24 cellular contexts compared by ENCODE assay signal in genomic region chr14:22379727-22380126, GRCh38.
A peak's percentile ranks its signal among the peaks of the same experiment; 100 is the strongest.
DNase-seq lines count a peak whose midpoint lies in the region; TF ChIP-seq lines count a peak whose summit lies in the region.
"Had no signal": no experiment of that assay in that cellular context is flagged by ENCODE, and none has a peak within 500 bp of the region (broad histone marks: within the 10 kb centered on the region; RNA-seq: fewer than 3 reads in every experiment).

No MANE protein-coding gene starts in this region.

- H3K4me1 ChIP-seq in mesenchymal stem cell (ENCODE audit: control insufficient read depth, insufficient read depth, low read depth, low read length) (peaks cover 6% of the 10 kb centered on the region), testis (no peaks in the 10 kb centered on the region)
- H3K4me1 ChIP-seq: pancreas, right lobe of liver had no signal

- no peaks in the 10 kb centered on the region for H3K36me3 ChIP-seq in mesenchymal stem cell (ENCODE audit: control insufficient read depth in 1 of 2, insufficient read depth in 2 of 2, low read depth in 1 of 2, low read length in 2 of 2)
- H3K36me3 ChIP-seq in testis (ENCODE audit: low read depth, missing control alignments) = no peaks in the 10 kb centered on the region
- H3K36me3 ChIP-seq: pancreas, right lobe of liver had no signal

- no peak overlapping the region for H4K91ac ChIP-seq in mesenchymal stem cell (ENCODE audit: low read length)

- H2BK12ac ChIP-seq in mesenchymal stem cell (ENCODE audit: low read length in 2 of 2) = no peak overlapping the region

- no peak overlapping the region for H3K4me2 ChIP-seq in mesenchymal stem cell (ENCODE audit: low read length, poor library complexity, severe bottlenecking)
- H3K4me2 ChIP-seq: PC-9 had no signal

- TF ChIP-seq POLR2A in testis (IDR thresholded peaks at IDR 0.05) = no peak

- peaks cover 0 to 60% of the 10 kb centered on the region in 2 experiments for H3K27me3 ChIP-seq in mesenchymal stem cell (ENCODE audit: control insufficient read depth in 1 of 2, insufficient read depth in 1 of 2, low read length in 2 of 2)
- H3K27me3 ChIP-seq in testis = no peaks in the 10 kb centered on the region

- H3K9ac ChIP-seq in mesenchymal stem cell (ENCODE audit: low read length) = peak overlapping the region; percentile 58

- no peak overlapping the region for H2AK5ac ChIP-seq in mesenchymal stem cell (ENCODE audit: low read length, severe bottlenecking)

- no peaks in the 10 kb centered on the region for H3K36me3 Mint-ChIP-seq in activated T-helper 2 cell treated with anti-CD3 and anti-CD28 coated beads, Interferon-gamma antibody, Interleukin-2, Interleukin-4, amounts not matched to agents 10 μg/mL and 5 μg/mL and 100 μg/mL, durations not matched to agents 14 hours and 24 hours and 36 hours (ENCODE audit: low read depth)
- H3K36me3 Mint-ChIP-seq: activated naive CD4-positive, alpha-beta T cell treated with anti-CD3 and anti-CD28 coated beads, Interleukin-2, amount 50 U/mL, for 24 hours; CD8-positive, alpha-beta memory T cell; mesothelial cell of epicardium; natural killer cell; T-cell had no signal

- no peak overlapping the region for H3K4me3 Mint-ChIP-seq in activated T-helper 2 cell treated with anti-CD3 and anti-CD28 coated beads, Interferon-gamma antibody, Interleukin-2, Interleukin-4, amounts not matched to agents 10 μg/mL and 5 μg/mL and 100 μg/mL, durations not matched to agents 14 hours and 24 hours and 36 hours (ENCODE audit: low read depth)
- H3K4me3 Mint-ChIP-seq: activated naive CD4-positive, alpha-beta T cell treated with anti-CD3 and anti-CD28 coated beads, Interleukin-2, amount 50 U/mL, for 24 hours; activated T-helper 1 cell treated with anti-CD3 and anti-CD28 coated beads, Interleukin-12 subunit alpha, Interleukin-12 subunit beta, Interleukin-2, Interleukin-4 antibody, amounts not matched to agents 30 ng/mL and 10 ng/mL and 1 ng/mL, durations not matched to agents 14 hours and 24 hours and 36 hours; CD8-positive, alpha-beta memory T cell; mesothelial cell of epicardium; natural killer cell; T-cell had no signal

- no peak overlapping the region for H2BK120ac ChIP-seq in mesenchymal stem cell (ENCODE audit: low read depth, low read length)

- no peak overlapping the region for H3K14ac ChIP-seq in mesenchymal stem cell (ENCODE audit: low read length in 2 of 2)

- no peaks in the 10 kb centered on the region for H3K79me1 ChIP-seq in mesenchymal stem cell (replicated peaks; ENCODE audit: low read length, poor library complexity, severe bottlenecking)

- DNase-seq in NCI-H226 (peak; percentile 33), choroid plexus epithelial cell (ENCODE audit: low read depth) (peak; percentile 32), mesenchymal stem cell (no peak), testis (no peak), NCI-H128 (lab: John Stamatoyannopoulos, UW; ENCODE audit: unreplicated experiment) (no peak)
- DNase-seq in activated T-helper 2 cell treated with anti-CD3 and anti-CD28 coated beads, Interferon-gamma antibody, Interleukin-2, Interleukin-4, amounts not matched to agents 10 μg/mL and 5 μg/mL and 100 μg/mL, durations not matched to agents 14 hours and 24 hours and 36 hours (ENCODE audit: low spot score) = no peak
- no peak for DNase-seq in stimulated activated CD4-positive, alpha-beta T cell treated with anti-CD3 and anti-CD28 coated beads, Interleukin-15, amount 100 ng/mL, for 24 hours
- DNase-seq: activated CD4-positive, alpha-beta T cell treated with anti-CD3 and anti-CD28 coated beads for 4 hours; AML-193; CD8-positive, alpha-beta memory T cell; DMS53; left colon; natural killer cell; NCI-H1092 treated with DMSO at 0.1 percent for 48 hours; NCI-H2029; NCI-H345; NCI-H82; pancreas; PC-9; right lobe of liver; T-cell had no signal

- H3K27ac Mint-ChIP-seq in activated T-helper 2 cell treated with anti-CD3 and anti-CD28 coated beads, Interferon-gamma antibody, Interleukin-2, Interleukin-4, amounts not matched to agents 10 μg/mL and 5 μg/mL and 100 μg/mL, durations not matched to agents 14 hours and 24 hours and 36 hours = no peak overlapping the region
- H3K27ac Mint-ChIP-seq: activated naive CD4-positive, alpha-beta T cell treated with anti-CD3 and anti-CD28 coated beads, Interleukin-2, amount 50 U/mL, for 24 hours; activated T-helper 1 cell treated with anti-CD3 and anti-CD28 coated beads, Interleukin-12 subunit alpha, Interleukin-12 subunit beta, Interleukin-2, Interleukin-4 antibody, amounts not matched to agents 30 ng/mL and 10 ng/mL and 1 ng/mL, durations not matched to agents 14 hours and 24 hours and 36 hours; CD8-positive, alpha-beta memory T cell; mesothelial cell of epicardium; natural killer cell; T-cell had no signal

- no peaks in the 10 kb centered on the region for H3K27me3 Mint-ChIP-seq in activated T-helper 2 cell treated with anti-CD3 and anti-CD28 coated beads, Interferon-gamma antibody, Interleukin-2, Interleukin-4, amounts not matched to agents 10 μg/mL and 5 μg/mL and 100 μg/mL, durations not matched to agents 14 hours and 24 hours and 36 hours (ENCODE audit: low read depth)
- H3K27me3 Mint-ChIP-seq: activated naive CD4-positive, alpha-beta T cell treated with anti-CD3 and anti-CD28 coated beads, Interleukin-2, amount 50 U/mL, for 24 hours; CD8-positive, alpha-beta memory T cell; T-cell had no signal

- no peak overlapping the region for H3K27ac ChIP-seq in mesenchymal stem cell (ENCODE audit: low read length, poor library complexity, severe bottlenecking)
- H3K27ac ChIP-seq in testis = no peak overlapping the region
- H3K27ac ChIP-seq: pancreas, PC-9, right lobe of liver had no signal

- H2BK5ac ChIP-seq in mesenchymal stem cell (ENCODE audit: low read depth, low read length, poor library complexity, severe bottlenecking) = no peak overlapping the region

- H3K4ac ChIP-seq in mesenchymal stem cell (ENCODE audit: low read depth in 1 of 2, low read length in 2 of 2) = no peak overlapping the region

- H3K9me3 ChIP-seq in mesenchymal stem cell (ENCODE audit: control insufficient read depth, low read length) (no peaks in the 10 kb centered on the region), testis (no peaks in the 10 kb centered on the region)
- H3K9me3 ChIP-seq: pancreas, right lobe of liver had no signal

- no peaks in the 10 kb centered on the region for H3K4me1 Mint-ChIP-seq in activated T-helper 2 cell treated with anti-CD3 and anti-CD28 coated beads, Interferon-gamma antibody, Interleukin-2, Interleukin-4, amounts not matched to agents 10 μg/mL and 5 μg/mL and 100 μg/mL, durations not matched to agents 14 hours and 24 hours and 36 hours (ENCODE audit: low read depth)
- H3K4me1 Mint-ChIP-seq: activated naive CD4-positive, alpha-beta T cell treated with anti-CD3 and anti-CD28 coated beads, Interleukin-2, amount 50 U/mL, for 24 hours; CD8-positive, alpha-beta memory T cell; natural killer cell had no signal

- no peak overlapping the region for H2BK15ac ChIP-seq in mesenchymal stem cell (ENCODE audit: low read depth, poor library complexity, severe bottlenecking)

- no peak overlapping the region for H4K8ac ChIP-seq in mesenchymal stem cell (ENCODE audit: low read length)

- H3K23ac ChIP-seq in mesenchymal stem cell (ENCODE audit: low read length in 2 of 2) = no peak overlapping the region

- H2AFZ ChIP-seq in mesenchymal stem cell (ENCODE audit: low read depth, low read length) = no peak overlapping the region
- H2AFZ ChIP-seq: PC-9 had no signal

- H3K9me3 Mint-ChIP-seq in activated T-helper 2 cell treated with anti-CD3 and anti-CD28 coated beads, Interferon-gamma antibody, Interleukin-2, Interleukin-4, amounts not matched to agents 10 μg/mL and 5 μg/mL and 100 μg/mL, durations not matched to agents 14 hours and 24 hours and 36 hours = no peaks in the 10 kb centered on the region
- H3K9me3 Mint-ChIP-seq: activated naive CD4-positive, alpha-beta T cell treated with anti-CD3 and anti-CD28 coated beads, Interleukin-2, amount 50 U/mL, for 24 hours; activated T-helper 1 cell treated with anti-CD3 and anti-CD28 coated beads, Interleukin-12 subunit alpha, Interleukin-12 subunit beta, Interleukin-2, Interleukin-4 antibody, amounts not matched to agents 30 ng/mL and 10 ng/mL and 1 ng/mL, durations not matched to agents 14 hours and 24 hours and 36 hours; CD8-positive, alpha-beta memory T cell; mesothelial cell of epicardium; natural killer cell; T-cell had no signal

- intact Hi-C loops in activated T-helper 2 cell treated with anti-CD3 and anti-CD28 coated beads, Interferon-gamma antibody, Interleukin-2, Interleukin-4, amounts not matched to agents 10 μg/mL and 5 μg/mL and 100 μg/mL, durations not matched to agents 14 hours and 24 hours and 36 hours (cut with micrococcal nuclease) = loop anchor here (10.0 kb wide), 1 partner anchor 95 kb away; no protein-coding TSS in a partner anchor
- intact Hi-C loops in testis (cut with DNase I; ENCODE audit: low total_unique reads) = loop anchor here (10.0 kb wide), 1 partner anchor 55 kb away; no protein-coding TSS in a partner anchor

- no peak for TF ChIP-seq CTCF in choroid plexus epithelial cell (conservative IDR thresholded peaks at IDR 0.05; ENCODE audit: low read depth, low read length)
- TF ChIP-seq CTCF in testis (IDR thresholded peaks at IDR 0.05) = no peak

- H3K4me3 ChIP-seq in choroid plexus epithelial cell (ENCODE audit: low read depth, low read length) (no peak overlapping the region), mesenchymal stem cell (ENCODE audit: insufficient read depth in 1 of 2, low read depth in 1 of 2, low read length in 2 of 2) (peak overlapping the region in 1 of 2 experiments; percentile 60), testis (no peak overlapping the region)
- H3K4me3 ChIP-seq: pancreas, PC-9, right lobe of liver had no signal

- no peak overlapping the region for H3K18ac ChIP-seq in mesenchymal stem cell (ENCODE audit: low read depth in 1 of 2, low read length in 2 of 2)

Comparison
In these comparisons a context has a peak if more than half of its experiments do, and no peak if none do; other contexts are left out.
1. DNase-seq: peak in NCI-H226 (single experiment) and choroid plexus epithelial cell (single experiment); none in mesenchymal stem cell (single experiment), activated T-helper 2 cell treated with anti-CD3 and anti-CD28 coated beads, Interferon-gamma antibody, Interleukin-2, Interleukin-4, amounts not matched to agents 10 μg/mL and 5 μg/mL and 100 μg/mL, durations not matched to agents 14 hours and 24 hours and 36 hours (single experiment), testis (single experiment), stimulated activated CD4-positive, alpha-beta T cell treated with anti-CD3 and anti-CD28 coated beads, Interleukin-15, amount 100 ng/mL, for 24 hours (single experiment) and NCI-H128 (single experiment).